ENCODE assay signal across 12 cellular contexts in genomic region chr7:96685755-96686154, GRCh38. TPM values are rescaled to one million over a fixed set of nuclear protein-coding genes. Genes with fewer than 3 reads are reported as not detected.
DNase-seq lines count a peak whose midpoint lies in the region; ATAC-seq and TF ChIP-seq lines count a peak whose summit lies in the region.
"Had no signal": no experiment of that assay in that cellular context is flagged by ENCODE, and none has a peak within 500 bp of the region (broad histone marks: within the 10 kb centered on the region; RNA-seq: fewer than 3 reads in every experiment).

No MANE protein-coding gene starts in this region.

- no peak overlapping the region for H3K4me3 ChIP-seq in esophagus squamous epithelium
- H3K4me3 ChIP-seq: cardiac muscle cell, esophagus muscularis mucosa had no signal

- peaks cover 15% of the 10 kb centered on the region for H3K9me3 Mint-ChIP-seq in activated naive CD4-positive, alpha-beta T cell treated with anti-CD3 and anti-CD28 coated beads, Interleukin-2, amount 10 ng/mL, durations not matched to agents 7 days and 5 days
- peaks cover 6 to 14% of the 10 kb centered on the region in 2 donors for H3K9me3 Mint-ChIP-seq in stimulated activated naive B cell treated with anti-CD40 and anti-IgM and Interleukin-4, amounts not matched to agents 10 μg/mL and 1 μg/mL and 100 μg/mL, for 72 hours

- peaks cover 57% of the 10 kb centered on the region for H3K36me3 Mint-ChIP-seq in activated naive CD4-positive, alpha-beta T cell treated with anti-CD3 and anti-CD28 coated beads, Interleukin-2, amount 10 ng/mL, durations not matched to agents 7 days and 5 days
- peaks cover 48 to 52% of the 10 kb centered on the region in 2 donors for H3K36me3 Mint-ChIP-seq in stimulated activated naive B cell treated with anti-CD40 and anti-IgM and Interleukin-4, amounts not matched to agents 10 μg/mL and 1 μg/mL and 100 μg/mL, for 72 hours

- H3K9me3 ChIP-seq in esophagus squamous epithelium, result no peaks in the 10 kb centered on the region
- H3K9me3 ChIP-seq: esophagus muscularis mucosa had no signal

- H3K27ac ChIP-seq in esophagus squamous epithelium, result no peak overlapping the region
- H3K27ac ChIP-seq: cardiac muscle cell, esophagus muscularis mucosa had no signal

- peak overlapping the region; percentile 68 for H3K27ac Mint-ChIP-seq in activated naive CD4-positive, alpha-beta T cell treated with anti-CD3 and anti-CD28 coated beads, Interleukin-2, amount 10 ng/mL, durations not matched to agents 7 days and 5 days
- no peak overlapping the region for H3K27ac Mint-ChIP-seq in stimulated activated naive B cell treated with anti-CD40 and anti-IgM and Interleukin-4, amounts not matched to agents 10 μg/mL and 1 μg/mL and 100 μg/mL, for 72 hours

- no peak for TF ChIP-seq CTCF in esophagus squamous epithelium (IDR thresholded peaks at IDR 0.05)

- no peaks in the 10 kb centered on the region for H3K27me3 Mint-ChIP-seq in activated naive CD4-positive, alpha-beta T cell treated with anti-CD3 and anti-CD28 coated beads, Interleukin-2, amount 10 ng/mL, durations not matched to agents 7 days and 5 days
- H3K27me3 Mint-ChIP-seq in stimulated activated naive B cell treated with anti-CD40 and anti-IgM and Interleukin-4, amounts not matched to agents 10 μg/mL and 1 μg/mL and 100 μg/mL, for 72 hours, result no peaks in the 10 kb centered on the region

- H3K27me3 ChIP-seq in esophagus squamous epithelium, result no peaks in the 10 kb centered on the region
- H3K27me3 ChIP-seq: cardiac muscle cell, esophagus muscularis mucosa had no signal

- no peak overlapping the region for H3K4me3 Mint-ChIP-seq in activated naive CD4-positive, alpha-beta T cell treated with anti-CD3 and anti-CD28 coated beads, Interleukin-2, amount 10 ng/mL, durations not matched to agents 7 days and 5 days
- H3K4me3 Mint-ChIP-seq in stimulated activated naive B cell treated with anti-CD40 and anti-IgM and Interleukin-4, amounts not matched to agents 10 μg/mL and 1 μg/mL and 100 μg/mL, for 72 hours, result no peak overlapping the region
- H3K4me3 Mint-ChIP-seq: neural crest cell had no signal

- TF ChIP-seq POLR2A in esophagus squamous epithelium (IDR thresholded peaks at IDR 0.05), result no peak

- CTCF ChIA-PET in activated naive CD4-positive, alpha-beta T cell treated with anti-CD3 and anti-CD28 coated beads, Interleukin-2, amount 10 ng/mL, durations not matched to agents 7 days and 5 days (lab: Charles Lee), result no interaction called here

- intact Hi-C loops in left colon (cut with DNase I, micrococcal nuclease) (no loop called here), esophagus squamous epithelium (cut with DNase I) (no loop called here)

- no peaks in the 10 kb centered on the region for H3K4me1 ChIP-seq in esophagus squamous epithelium

- ATAC-seq in GM21825 (IDR thresholded peaks at IDR 0.05; ENCODE audit: unreplicated experiment) (peak; percentile 44), HG03280 (IDR thresholded peaks at IDR 0.05; ENCODE audit: unreplicated experiment) (peak; percentile 72), left colon (no peak)
- peak; percentile 34 to 36 for ATAC-seq in stimulated activated naive B cell treated with anti-CD40 and anti-IgM and Interleukin-4, amounts not matched to agents 10 μg/mL and 1 μg/mL and 100 μg/mL, for 72 hours (replicated peaks)

- peaks cover 0 to 52% (median 2%) of the 10 kb centered on the region in 3 donors for H3K36me3 ChIP-seq in esophagus squamous epithelium

- WGBS in esophagus squamous epithelium, 2 donors, result 86 to 91% methylated on average over 1 of the region's 1 CpG

- DNase-seq in activated naive CD4-positive, alpha-beta T cell treated with anti-CD3 and anti-CD28 coated beads, Interleukin-2, amount 10 ng/mL, durations not matched to agents 7 days and 5 days, result no peak
- no peak for DNase-seq in activated naive CD4-positive, alpha-beta T cell treated with Interleukin-2 at 50 U/mL for 16 hours
- DNase-seq in stimulated activated naive B cell treated with anti-CD40 and anti-IgM and Interleukin-4, amounts not matched to agents 10 μg/mL and 1 μg/mL and 100 μg/mL, for 72 hours, result no peak
- DNase-seq in left colon, result no peak
- DNase-seq in NCI-H1436 treated with DMSO at 0.1 percent for 48 hours (lab: John Stamatoyannopoulos, UW), result no peak
- DNase-seq in esophagus squamous epithelium (lab: John Stamatoyannopoulos, UW), result no peak
- DNase-seq: stimulated activated naive CD4-positive, alpha-beta T cell treated with Interleukin-2 at 50 U/mL for 16 hours had no signal

- peaks cover 28% of the 10 kb centered on the region for H3K4me1 Mint-ChIP-seq in activated naive CD4-positive, alpha-beta T cell treated with anti-CD3 and anti-CD28 coated beads, Interleukin-2, amount 10 ng/mL, durations not matched to agents 7 days and 5 days
- H3K4me1 Mint-ChIP-seq in stimulated activated naive B cell treated with anti-CD40 and anti-IgM and Interleukin-4, amounts not matched to agents 10 μg/mL and 1 μg/mL and 100 μg/mL, for 72 hours, result peaks cover 6 to 12% of the 10 kb centered on the region in 2 donors
- H3K4me1 Mint-ChIP-seq: neural crest cell had no signal

RNA-seq across cellular contexts. Expression of gene SEM1, which starts 23.9 kb away (rescaled TPM):
- 10 to 100 TPM; 38.7 to 45.8 TPM for total RNA-seq in left colon
- total RNA-seq in esophagus squamous epithelium, result 10 to 100 TPM; 26.6 to 44.1 (median 35.0) TPM
